In genomic region chr1:32246888-32247273, GRCh38 we compare ENCODE assay signal across 9 cellular contexts. TPM values are rescaled to one million over a fixed set of nuclear protein-coding genes. Genes with fewer than 3 reads are reported as not detected.
DNase-seq lines count a peak whose midpoint lies in the region; ATAC-seq and TF ChIP-seq lines count a peak whose summit lies in the region.
"Had no signal": no experiment of that assay in that cellular context is flagged by ENCODE, and none has a peak within 500 bp of the region (broad histone marks: within the 10 kb centered on the region; RNA-seq: fewer than 3 reads in every experiment).

TSS of gene FAM167B (plus strand) at chr1:32247222. CDS start at chr1:32247422, 200 bp downstream.

- DNase-seq in activated naive CD4-positive, alpha-beta T cell treated with anti-CD3 and anti-CD28 coated beads, Interleukin-2, amount 10 ng/mL, durations not matched to agents 7 days and 5 days = no peak
- DNase-seq in activated naive CD4-positive, alpha-beta T cell (lab: John Stamatoyannopoulos, UW) = no peak
- DNase-seq in dermis blood vessel endothelial cell = peak; percentile 88
- DNase-seq in NCI-H1436 treated with DMSO at 0.1 percent for 48 hours (lab: John Stamatoyannopoulos, UW) = no peak
- no peak for DNase-seq in foreskin keratinocyte
- DNase-seq in NCI-H2081 treated with DMSO at 0.1 percent for 48 hours (lab: John Stamatoyannopoulos, UW) = no peak
- DNase-seq: T1000 had no signal

- TF ChIP-seq CTCF in foreskin keratinocyte (conservative IDR thresholded peaks at IDR 0.05) = no peak

- no peaks in the 10 kb centered on the region for H3K27me3 ChIP-seq in mucosa of stomach (ENCODE audit: control insufficient read depth, insufficient read depth, low read length)
- no peaks in the 10 kb centered on the region for H3K27me3 ChIP-seq in foreskin keratinocyte

- peaks cover 66% of the 10 kb centered on the region for H3K4me1 Mint-ChIP-seq in activated naive CD4-positive, alpha-beta T cell treated with anti-CD3 and anti-CD28 coated beads, Interleukin-2, amount 10 ng/mL, durations not matched to agents 7 days and 5 days

- no peaks in the 10 kb centered on the region for H3K36me3 ChIP-seq in mucosa of stomach (ENCODE audit: control insufficient read depth, insufficient read depth, low read length)

- H3K27ac Mint-ChIP-seq in activated naive CD4-positive, alpha-beta T cell treated with anti-CD3 and anti-CD28 coated beads, Interleukin-2, amount 10 ng/mL, durations not matched to agents 7 days and 5 days = peak within 1 kb of the TSS; percentile 96

- no peak for ATAC-seq in foreskin keratinocyte
- no peak for ATAC-seq in HG02678 (IDR thresholded peaks at IDR 0.05; ENCODE audit: unreplicated experiment)

- peaks cover 8% of the 10 kb centered on the region for H3K36me3 Mint-ChIP-seq in activated naive CD4-positive, alpha-beta T cell treated with anti-CD3 and anti-CD28 coated beads, Interleukin-2, amount 10 ng/mL, durations not matched to agents 7 days and 5 days

- no peaks in the 10 kb centered on the region for H3K9me3 Mint-ChIP-seq in activated naive CD4-positive, alpha-beta T cell treated with anti-CD3 and anti-CD28 coated beads, Interleukin-2, amount 10 ng/mL, durations not matched to agents 7 days and 5 days

- no peak within 1 kb of the TSS for H3K4me3 ChIP-seq in mucosa of stomach (ENCODE audit: low read length)

- CTCF ChIA-PET in activated naive CD4-positive, alpha-beta T cell treated with anti-CD3 and anti-CD28 coated beads, Interleukin-2, amount 10 ng/mL, durations not matched to agents 7 days and 5 days (lab: Charles Lee) = interaction anchor here (1.2 to 4.2 kb wide), 3 partner anchors 12 to 31 kb away, joined by 4 to 16 read pairs (median 7); no protein-coding TSS in a partner anchor

- H3K4me1 ChIP-seq in mucosa of stomach (ENCODE audit: control insufficient read depth, insufficient read depth, low read length) (peaks cover 13% of the 10 kb centered on the region), foreskin keratinocyte (peaks cover 3% of the 10 kb centered on the region)

- peak within 1 kb of the TSS; percentile 67 for H3K4me3 Mint-ChIP-seq in activated naive CD4-positive, alpha-beta T cell treated with anti-CD3 and anti-CD28 coated beads, Interleukin-2, amount 10 ng/mL, durations not matched to agents 7 days and 5 days

- peak within 1 kb of the TSS; percentile 2 for H3K9ac ChIP-seq in mucosa of stomach (ENCODE audit: low read length)

- no peak within 1 kb of the TSS for H3K27ac ChIP-seq in foreskin keratinocyte

- no peaks in the 10 kb centered on the region for H3K27me3 Mint-ChIP-seq in activated naive CD4-positive, alpha-beta T cell treated with anti-CD3 and anti-CD28 coated beads, Interleukin-2, amount 10 ng/mL, durations not matched to agents 7 days and 5 days

- no peaks in the 10 kb centered on the region for H3K9me3 ChIP-seq in mucosa of stomach (ENCODE audit: control insufficient read depth, low read length)

RNA-seq across cellular contexts. Expression of gene FAM167B, which starts in this region (rescaled TPM):
- total RNA-seq in dermis blood vessel endothelial cell = 2.4 and 30.8 TPM in 2 replicates
- total RNA-seq in foreskin keratinocyte = 0.14 and 0.18 TPM in 2 replicates
- 0.17 and 0.27 TPM in 2 replicates for polyA plus RNA-seq in foreskin keratinocyte
